ENCODE assay signal across 1 cellular context in the genomic region with DNA sequence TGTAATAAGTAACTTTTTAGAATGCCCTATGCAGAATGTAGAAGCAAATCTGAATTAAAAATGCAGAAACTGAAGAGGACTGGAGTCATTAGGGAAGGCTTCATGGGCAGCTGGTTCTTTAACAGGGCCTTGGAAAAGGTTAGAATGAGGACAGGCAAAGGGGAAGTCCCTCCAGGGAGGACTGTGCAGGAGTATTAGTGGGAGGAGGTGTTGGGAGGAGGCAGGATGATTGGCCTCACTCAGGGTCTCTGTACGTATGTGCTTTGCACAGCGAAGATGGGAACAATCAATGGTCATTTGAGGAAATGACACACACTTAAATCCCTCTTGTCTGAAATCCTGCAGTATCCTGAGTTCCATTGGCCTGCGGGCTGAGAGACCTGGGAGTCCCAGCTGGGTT.
TF ChIP-seq lines count a peak whose summit lies in the region.

No MANE protein-coding gene starts in this region.

TF ChIP-seq in HepG2, 621 proteins besides CTCF, POLR2A, EP300 and RAD21 (continued from another document):
- TF ChIP-seq, protein P1, sequence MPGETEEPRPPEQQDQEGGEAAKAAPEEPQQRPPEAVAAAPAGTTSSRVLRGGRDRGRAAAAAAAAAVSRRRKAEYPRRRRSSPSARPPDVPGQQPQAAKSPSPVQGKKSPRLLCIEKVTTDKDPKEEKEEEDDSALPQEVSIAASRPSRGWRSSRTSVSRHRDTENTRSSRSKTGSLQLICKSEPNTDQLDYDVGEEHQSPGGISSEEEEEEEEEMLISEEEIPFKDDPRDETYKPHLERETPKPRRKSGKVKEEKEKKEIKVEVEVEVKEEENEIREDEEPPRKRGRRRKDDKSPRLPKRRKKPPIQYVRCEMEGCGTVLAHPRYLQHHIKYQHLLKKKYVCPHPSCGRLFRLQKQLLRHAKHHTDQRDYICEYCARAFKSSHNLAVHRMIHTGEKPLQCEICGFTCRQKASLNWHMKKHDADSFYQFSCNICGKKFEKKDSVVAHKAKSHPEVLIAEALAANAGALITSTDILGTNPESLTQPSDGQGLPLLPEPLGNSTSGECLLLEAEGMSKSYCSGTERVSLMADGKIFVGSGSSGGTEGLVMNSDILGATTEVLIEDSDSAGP (CRISPR knock-in tag; IDR thresholded peaks at IDR 0.05; ENCODE audit: borderline replicate concordance), result no peak
- TF ChIP-seq ZFP1 (CRISPR knock-in tag; IDR thresholded peaks at IDR 0.05), result no peak
- TF ChIP-seq, protein P2, sequence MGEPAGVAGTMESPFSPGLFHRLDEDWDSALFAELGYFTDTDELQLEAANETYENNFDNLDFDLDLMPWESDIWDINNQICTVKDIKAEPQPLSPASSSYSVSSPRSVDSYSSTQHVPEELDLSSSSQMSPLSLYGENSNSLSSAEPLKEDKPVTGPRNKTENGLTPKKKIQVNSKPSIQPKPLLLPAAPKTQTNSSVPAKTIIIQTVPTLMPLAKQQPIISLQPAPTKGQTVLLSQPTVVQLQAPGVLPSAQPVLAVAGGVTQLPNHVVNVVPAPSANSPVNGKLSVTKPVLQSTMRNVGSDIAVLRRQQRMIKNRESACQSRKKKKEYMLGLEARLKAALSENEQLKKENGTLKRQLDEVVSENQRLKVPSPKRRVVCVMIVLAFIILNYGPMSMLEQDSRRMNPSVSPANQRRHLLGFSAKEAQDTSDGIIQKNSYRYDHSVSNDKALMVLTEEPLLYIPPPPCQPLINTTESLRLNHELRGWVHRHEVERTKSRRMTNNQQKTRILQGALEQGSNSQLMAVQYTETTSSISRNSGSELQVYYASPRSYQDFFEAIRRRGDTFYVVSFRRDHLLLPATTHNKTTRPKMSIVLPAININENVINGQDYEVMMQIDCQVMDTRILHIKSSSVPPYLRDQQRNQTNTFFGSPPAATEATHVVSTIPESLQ (CRISPR knock-in tag; conservative IDR thresholded peaks at IDR 0.05), result no peak
